Comparison of ENCODE assay signal across 8 cellular contexts in the genomic region with DNA sequence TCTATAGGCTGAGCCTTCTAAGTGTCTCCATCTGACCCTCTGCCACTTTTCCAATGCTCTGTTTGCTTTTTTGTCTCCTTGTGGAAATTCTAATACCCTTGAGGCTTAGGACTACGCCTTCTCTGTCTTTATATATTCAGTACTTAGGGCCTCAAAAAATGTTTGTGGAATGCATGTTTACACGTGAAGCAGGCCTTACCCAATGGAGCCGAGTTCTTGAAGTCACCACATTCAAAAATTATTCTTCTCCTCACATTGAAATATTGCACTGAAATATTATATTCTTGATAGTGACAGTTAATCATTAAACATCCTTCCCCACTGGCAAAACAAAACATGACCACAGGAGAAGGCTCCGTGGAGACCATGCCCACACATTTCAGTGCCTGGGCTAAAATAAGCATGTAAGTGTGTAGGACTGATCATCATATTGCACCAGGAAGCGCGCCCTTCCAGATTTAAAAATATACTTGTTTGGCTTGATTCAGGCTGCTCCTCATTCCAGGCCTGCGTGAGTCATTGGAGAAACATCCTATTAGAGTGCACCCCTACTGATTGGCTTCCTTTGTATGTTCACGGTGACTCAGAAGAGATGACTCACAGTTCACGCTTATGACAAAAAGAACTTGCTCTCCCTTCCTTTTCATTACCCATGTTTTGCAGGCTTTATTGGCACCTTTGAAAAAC.
A peak's percentile ranks its signal among the peaks of the same experiment; 100 is the strongest.
DNase-seq lines count a peak whose midpoint lies in the region; ATAC-seq, FAIRE-seq and TF ChIP-seq lines count a peak whose summit lies in the region.

No MANE protein-coding gene starts in this region.

- H3K9me3 Mint-ChIP-seq in activated T-cell treated with anti-CD3 and anti-CD28 coated beads, Interleukin-2, amount 50 U/mL, for 24 hours: no peaks in the 10 kb centered on the region

- H3K9me2 ChIP-seq in neural cell (ENCODE audit: insufficient read depth, low read length): no peaks in the 10 kb centered on the region

- no peak overlapping the region for H2AFZ ChIP-seq in neural cell (ENCODE audit: low read depth, low read length)

- 49 to 58% methylated on average over 9 of the region's 9 CpGs for WGBS in testis, 2 donors

- peak overlapping the region; percentile 90 for H3K27ac Mint-ChIP-seq in activated T-cell treated with anti-CD3 and anti-CD28 coated beads, Interleukin-2, amount 50 U/mL, for 24 hours

- peaks cover 4% of the 10 kb centered on the region for H3K4me1 ChIP-seq in testis

- H3K36me3 ChIP-seq in neural cell (ENCODE audit: insufficient read depth, low read length) (no peaks in the 10 kb centered on the region), testis (ENCODE audit: low read depth, missing control alignments) (no peaks in the 10 kb centered on the region)

- H3K4me3 ChIP-seq in fibroblast of mammary gland (ENCODE audit: control insufficient read depth, low read depth, low read length) (no peak overlapping the region), neural cell (ENCODE audit: low read length) (no peak overlapping the region), testis (no peak overlapping the region)

- H3K79me2 ChIP-seq in neural cell (replicated peaks; ENCODE audit: insufficient read depth, low read length): no peaks in the 10 kb centered on the region

- no peak overlapping the region for H3K4me3 Mint-ChIP-seq in activated T-cell treated with anti-CD3 and anti-CD28 coated beads, Interleukin-2, amount 50 U/mL, for 24 hours

- H3K27me3 Mint-ChIP-seq in activated T-cell treated with anti-CD3 and anti-CD28 coated beads, Interleukin-2, amount 50 U/mL, for 24 hours: no peaks in the 10 kb centered on the region

- H3K4me1 Mint-ChIP-seq in activated T-cell treated with anti-CD3 and anti-CD28 coated beads, Interleukin-2, amount 50 U/mL, for 24 hours (ENCODE audit: low read depth): peaks cover 86% of the 10 kb centered on the region

- no peaks in the 10 kb centered on the region for H4K20me1 ChIP-seq in neural cell (ENCODE audit: insufficient read depth)

- peak overlapping the region; percentile 26 for H3K27ac ChIP-seq in neural cell (ENCODE audit: low read length)
- H3K27ac ChIP-seq in testis: peak overlapping the region in 1 of 2 donors; percentile 19

- TF ChIP-seq RAD21 in neural cell (conservative IDR thresholded peaks at IDR 0.05): no peak

- H3K4me2 ChIP-seq in neural cell (ENCODE audit: low read length): no peak overlapping the region

- ATAC-seq in HG03520 (IDR thresholded peaks at IDR 0.05; ENCODE audit: unreplicated experiment): no peak

- TF ChIP-seq EP300 in neural cell (conservative IDR thresholded peaks at IDR 0.05; ENCODE audit: poor library complexity, severe bottlenecking): no peak

- DNase-seq in NCI-H2196 treated with DMSO at 0.1 percent for 48 hours (lab: John Stamatoyannopoulos, UW; ENCODE audit: unreplicated experiment) (peak; percentile 34), fibroblast of mammary gland (ENCODE audit: low read depth) (peak; percentile 99), testis (peak; percentile 36), NCI-H524 (lab: John Stamatoyannopoulos, UW) (no peak)
- DNase-seq in activated T-cell treated with anti-CD3 and anti-CD28 coated beads, Interleukin-2, amount 50 U/mL, for 24 hours: peak; percentile 42

- intact Hi-C loops in testis (cut with DNase I; ENCODE audit: low total_unique reads): no loop called here

- TF ChIP-seq POLR2A in testis (IDR thresholded peaks at IDR 0.05): no peak

- H3K36me3 Mint-ChIP-seq in activated T-cell treated with anti-CD3 and anti-CD28 coated beads, Interleukin-2, amount 50 U/mL, for 24 hours (ENCODE audit: low read depth): peaks cover 81% of the 10 kb centered on the region

- H3K9ac ChIP-seq in neural cell (ENCODE audit: low read length): no peak overlapping the region

- no peaks in the 10 kb centered on the region for H3F3A ChIP-seq in neural cell (ENCODE audit: insufficient read depth, low read length, poor library complexity, severe bottlenecking)

- H3K9me3 ChIP-seq in neural cell (ENCODE audit: low read length): no peaks in the 10 kb centered on the region
- H3K9me3 ChIP-seq in testis: no peaks in the 10 kb centered on the region

- no peak for TF ChIP-seq CTCF in fibroblast of mammary gland (conservative IDR thresholded peaks at IDR 0.05; ENCODE audit: control insufficient read depth, insufficient read depth, low read depth, low read length)
- TF ChIP-seq CTCF in neural cell (IDR thresholded peaks at IDR 0.05; ENCODE audit: poor library complexity, severe bottlenecking): no peak
- no peak for TF ChIP-seq CTCF in testis (IDR thresholded peaks at IDR 0.05)

- FAIRE-seq in G401.6 (lab: Jason Lieb, UNC): peak; percentile 100

- H3K27me3 ChIP-seq in neural cell (ENCODE audit: insufficient read depth, low read depth, low read length): no peaks in the 10 kb centered on the region
- H3K27me3 ChIP-seq in testis: no peaks in the 10 kb centered on the region

TF ChIP-seq in neural cell, 6 proteins besides CTCF, POLR2A, EP300 and RAD21:
- peak; percentile 10 for TF ChIP-seq POLR2AphosphoS5 (IDR thresholded peaks at IDR 0.05)
- TF ChIP-seq, protein P1, sequence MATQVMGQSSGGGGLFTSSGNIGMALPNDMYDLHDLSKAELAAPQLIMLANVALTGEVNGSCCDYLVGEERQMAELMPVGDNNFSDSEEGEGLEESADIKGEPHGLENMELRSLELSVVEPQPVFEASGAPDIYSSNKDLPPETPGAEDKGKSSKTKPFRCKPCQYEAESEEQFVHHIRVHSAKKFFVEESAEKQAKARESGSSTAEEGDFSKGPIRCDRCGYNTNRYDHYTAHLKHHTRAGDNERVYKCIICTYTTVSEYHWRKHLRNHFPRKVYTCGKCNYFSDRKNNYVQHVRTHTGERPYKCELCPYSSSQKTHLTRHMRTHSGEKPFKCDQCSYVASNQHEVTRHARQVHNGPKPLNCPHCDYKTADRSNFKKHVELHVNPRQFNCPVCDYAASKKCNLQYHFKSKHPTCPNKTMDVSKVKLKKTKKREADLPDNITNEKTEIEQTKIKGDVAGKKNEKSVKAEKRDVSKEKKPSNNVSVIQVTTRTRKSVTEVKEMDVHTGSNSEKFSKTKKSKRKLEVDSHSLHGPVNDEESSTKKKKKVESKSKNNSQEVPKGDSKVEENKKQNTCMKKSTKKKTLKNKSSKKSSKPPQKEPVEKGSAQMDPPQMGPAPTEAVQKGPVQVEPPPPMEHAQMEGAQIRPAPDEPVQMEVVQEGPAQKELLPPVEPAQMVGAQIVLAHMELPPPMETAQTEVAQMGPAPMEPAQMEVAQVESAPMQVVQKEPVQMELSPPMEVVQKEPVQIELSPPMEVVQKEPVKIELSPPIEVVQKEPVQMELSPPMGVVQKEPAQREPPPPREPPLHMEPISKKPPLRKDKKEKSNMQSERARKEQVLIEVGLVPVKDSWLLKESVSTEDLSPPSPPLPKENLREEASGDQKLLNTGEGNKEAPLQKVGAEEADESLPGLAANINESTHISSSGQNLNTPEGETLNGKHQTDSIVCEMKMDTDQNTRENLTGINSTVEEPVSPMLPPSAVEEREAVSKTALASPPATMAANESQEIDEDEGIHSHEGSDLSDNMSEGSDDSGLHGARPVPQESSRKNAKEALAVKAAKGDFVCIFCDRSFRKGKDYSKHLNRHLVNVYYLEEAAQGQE (IDR thresholded peaks at IDR 0.05; ENCODE audit: borderline replicate concordance): no peak

Comparison
In these comparisons a context has a peak if more than half of its experiments do, and no peak if none do; other contexts are left out.
1. DNase-seq: peak in NCI-H2196 treated with DMSO at 0.1 percent for 48 hours (single experiment), activated T-cell treated with anti-CD3 and anti-CD28 coated beads, Interleukin-2, amount 50 U/mL, for 24 hours (single experiment), fibroblast of mammary gland (single experiment) and testis (single experiment); none in NCI-H524 (0 of 2).